1 cellular context compared by ENCODE assay signal in genomic region chr13:41179593-41180250, GRCh38.
TF ChIP-seq lines count a peak whose summit lies in the region.

No MANE protein-coding gene starts in this region.

TF ChIP-seq in IMR-90, 13 proteins besides CTCF, POLR2A, EP300 and RAD21:
- TF ChIP-seq MAFK (IDR thresholded peaks at IDR 0.05; ENCODE audit: low read depth, low read length) (peak; percentile 88), BHLHE40 (IDR thresholded peaks at IDR 0.05; ENCODE audit: low read depth, low read length) (no peak), NFE2L2 (IDR thresholded peaks at IDR 0.05; ENCODE audit: low read depth, low read length) (peak; percentile 95), ELK1 (IDR thresholded peaks at IDR 0.05; ENCODE audit: borderline replicate concordance, low read depth, low read length) (no peak)
